ENCODE assay signal across 22 cellular contexts in the genomic region with DNA sequence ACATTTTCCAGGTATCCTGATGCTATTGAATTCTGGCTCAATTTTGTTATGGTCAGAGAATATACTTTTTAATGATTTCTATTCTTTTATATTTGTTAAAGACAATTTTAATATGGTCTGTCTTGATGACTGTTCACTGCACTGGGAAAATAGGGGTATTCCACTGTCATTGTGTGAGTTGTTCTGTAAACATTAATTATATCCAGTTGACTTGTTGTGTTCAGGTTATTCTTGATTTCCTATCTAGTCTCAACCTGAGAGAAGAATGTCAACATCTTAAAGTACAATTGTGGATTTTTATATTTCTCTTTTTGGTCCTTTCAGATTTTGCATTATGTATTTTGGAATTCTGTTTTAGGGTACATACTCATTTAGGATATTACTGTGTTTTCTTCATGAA.
"Had no signal": no experiment of that assay in that cellular context is flagged by ENCODE, and none has a peak within 500 bp of the region (broad histone marks: within the 10 kb centered on the region; RNA-seq: fewer than 3 reads in every experiment).

No MANE protein-coding gene starts in this region.

- H3K4me2 ChIP-seq: KMS-11 had no signal

- H3K9ac ChIP-seq: KMS-11 had no signal

- DNase-seq: IMR-90, Kasumi-1, MV-4-11, NCI-H1048, NCI-H1105, NCI-H1436 treated with DMSO at 0.1 percent for 48 hours, NCI-H1694, NCI-H187 treated with DMSO at 0.1 percent for 48 hours, NCI-H2081, NCI-H2107, NCI-H345, NCI-H446 treated with DMSO at 0.1 percent for 48 hours, NCI-H510A treated with DMSO at 0.1 percent for 48 hours, NCI-H526 treated with DMSO at 0.1 percent for 48 hours, NCI-H748 treated with DMSO at 0.1 percent for 48 hours, SHP77 treated with DMSO at 0.1 percent for 48 hours, SJCRH30 had no signal

- H3K27ac ChIP-seq: KMS-11, Peyer's patch, SJCRH30 had no signal

- ATAC-seq: HepG2, Right ventricle myocardium inferior, SK-N-SH treated with all-trans-retinoic acid at 6 μM for 48 hours had no signal

- H3K9me3 ChIP-seq: Peyer's patch, SJCRH30 had no signal

- H3K36me3 ChIP-seq: Peyer's patch, SJCRH30 had no signal

- H3K27me3 ChIP-seq: Peyer's patch, SJCRH30 had no signal

- H3K4me3 ChIP-seq: Peyer's patch, SJCRH30 had no signal

- H3K4me1 ChIP-seq: Peyer's patch, SJCRH30 had no signal
